In genomic region chrX:12972867-12973560, GRCh38 we compare ENCODE assay signal across 9 cellular contexts. TPM values are rescaled to one million over a fixed set of nuclear protein-coding genes. Genes with fewer than 3 reads are reported as not detected.
DNase-seq lines count a peak whose midpoint lies in the region; ATAC-seq and TF ChIP-seq lines count a peak whose summit lies in the region.
"Had no signal": no experiment of that assay in that cellular context is flagged by ENCODE, and none has a peak within 500 bp of the region (broad histone marks: within the 10 kb centered on the region; RNA-seq: fewer than 3 reads in every experiment).

No MANE protein-coding gene starts in this region.

- H2BK15ac ChIP-seq in mesendoderm (replicated peaks; ENCODE audit: low read depth) = no peak overlapping the region

- H3K27me3 Mint-ChIP-seq in activated T-cell treated with anti-CD3 and anti-CD28 coated beads, Interleukin-2, amount 50 U/mL, for 72 hours (ENCODE audit: low read depth) = peaks cover 57% of the 10 kb centered on the region

- H3K4me3 ChIP-seq in mesendoderm (ENCODE audit: low read length) = no peak overlapping the region
- peak overlapping the region in 2 of 4 donors; percentile 76 to 77 for H3K4me3 ChIP-seq in tibial nerve

- peaks cover 12% of the 10 kb centered on the region for H3K79me2 ChIP-seq in mesendoderm (ENCODE audit: control insufficient read depth, insufficient read depth, low read length)

- no peak overlapping the region for H3K9ac ChIP-seq in mesendoderm (ENCODE audit: low read length)

- peak overlapping the region; percentile 82 for H2BK120ac ChIP-seq in mesendoderm (ENCODE audit: low read depth, low read length)

- no peaks in the 10 kb centered on the region for H3K9me3 Mint-ChIP-seq in activated T-cell treated with anti-CD3 and anti-CD28 coated beads, Interleukin-2, amount 50 U/mL, for 72 hours

- peaks cover 47% of the 10 kb centered on the region for H3K4me1 Mint-ChIP-seq in activated T-cell treated with anti-CD3 and anti-CD28 coated beads, Interleukin-2, amount 50 U/mL, for 72 hours (ENCODE audit: low read depth)

- H3K27me3 ChIP-seq in mesendoderm (ENCODE audit: insufficient read depth, low read length, poor library complexity) (no peaks in the 10 kb centered on the region), tibial nerve (peaks cover 0 to 11% of the 10 kb centered on the region in 2 donors)

- no peak overlapping the region for H2AK5ac ChIP-seq in mesendoderm (ENCODE audit: low read length)

- peak overlapping the region; percentile 93 to 94 for H3K4me3 Mint-ChIP-seq in activated T-cell treated with anti-CD3 and anti-CD28 coated beads, Interleukin-2, amount 50 U/mL, for 72 hours

- H3K18ac ChIP-seq in mesendoderm (ENCODE audit: low read length) = no peak overlapping the region

- peaks cover 14 to 35% of the 10 kb centered on the region in 2 donors for H3K36me3 Mint-ChIP-seq in activated T-cell treated with anti-CD3 and anti-CD28 coated beads, Interleukin-2, amount 50 U/mL, for 72 hours (ENCODE audit: insufficient read depth in 2 of 2)

- H3K4me2 ChIP-seq in mesendoderm (ENCODE audit: low read length) = no peak overlapping the region

- H3K36me3 ChIP-seq in mesendoderm (ENCODE audit: control insufficient read depth, insufficient read depth, low read length) (no peaks in the 10 kb centered on the region), tibial nerve (no peaks in the 10 kb centered on the region)

- no peaks in the 10 kb centered on the region for H3K79me1 ChIP-seq in mesendoderm (ENCODE audit: low read length)

- H3K56ac ChIP-seq in mesendoderm (ENCODE audit: low read length) = no peak overlapping the region

- H4K8ac ChIP-seq in mesendoderm (ENCODE audit: low read depth, low read length) = no peak overlapping the region

- no peak for ATAC-seq in activated T-cell treated with anti-CD3 and anti-CD28 coated beads, Interleukin-2, amount 50 U/mL, for 72 hours (replicated peaks in 1 of 2)

- TF ChIP-seq CTCF in tibial nerve (IDR thresholded peaks at IDR 0.05) = no peak

- H3K4ac ChIP-seq in mesendoderm (ENCODE audit: low read depth, low read length) = peak overlapping the region; percentile 6

- no peak for DNase-seq in activated T-cell treated with anti-CD3 and anti-CD28 coated beads, Interleukin-2, amount 50 U/mL, for 72 hours
- no peak for DNase-seq in activated T-cell treated with anti-CD3 and anti-CD28 coated beads, Interleukin-2, amount 50 U/mL, for 48 hours
- DNase-seq in mesendoderm (no peak), tibial nerve (ENCODE audit: low spot score in 2 of 2) (no peak), NCI-H128 (lab: John Stamatoyannopoulos, UW; ENCODE audit: unreplicated experiment) (no peak), NCI-H524 (lab: John Stamatoyannopoulos, UW) (no peak), H4 (ENCODE audit: low spot score) (no peak)
- DNase-seq: NK-92 treated with Interleukin-12 subunit alpha and Interleukin-12 subunit beta, amount 100 ng/mL, for 24 hours had no signal

- H3K27ac Mint-ChIP-seq in activated T-cell treated with anti-CD3 and anti-CD28 coated beads, Interleukin-2, amount 50 U/mL, for 72 hours = peak overlapping the region; percentile 99

- no peak overlapping the region for H3K23ac ChIP-seq in mesendoderm (ENCODE audit: low read length)

- no peak overlapping the region for H4K5ac ChIP-seq in mesendoderm (ENCODE audit: low read length)

- no peak overlapping the region for H2BK5ac ChIP-seq in mesendoderm (ENCODE audit: low read length)

- peak overlapping the region; percentile 42 for H3K27ac ChIP-seq in adipose tissue (ENCODE audit: low read depth, low read length)
- no peak overlapping the region for H3K27ac ChIP-seq in mesendoderm (ENCODE audit: low read depth, low read length)
- peak overlapping the region in 3 of 4 donors; percentile 93 to 97 (median 94) for H3K27ac ChIP-seq in tibial nerve

- TF ChIP-seq POLR2A in tibial nerve (IDR thresholded peaks at IDR 0.05) = no peak

- no peaks in the 10 kb centered on the region for H3K4me1 ChIP-seq in mesendoderm (ENCODE audit: control insufficient read depth, low read depth, low read length)
- H3K4me1 ChIP-seq in tibial nerve = peaks cover 0 to 19% (median 2%) of the 10 kb centered on the region in 4 donors

- no peak for TF ChIP-seq EP300 in tibial nerve (IDR thresholded peaks at IDR 0.05)

- WGBS in adipose tissue, 3 donors = 43 to 69% (median 51%) methylated on average over 12 of the region's 12 CpGs
- 100% methylated on average over 1 of the region's 12 CpGs for WGBS in mesendoderm (ENCODE audit: extremely low coverage, insufficient coverage, low lambda C conversion rate)
- WGBS in tibial nerve, 2 donors = 71 to 81% methylated on average over 12 of the region's 12 CpGs

- no peaks in the 10 kb centered on the region for H3K9me3 ChIP-seq in tibial nerve

RNA-seq across cellular contexts. Expression of gene TMSB4X, which starts 1.9 kb away (rescaled TPM):
- total RNA-seq in activated T-cell treated with anti-CD3 and anti-CD28 coated beads, Interleukin-2, amount 50 U/mL, for 72 hours = 1,000 to 10,000 TPM; 4,011 to 4,477 TPM
- polyA plus RNA-seq in adipose tissue = over 10,000 TPM in 1 of 3 donors, 1,000 to 10,000 TPM in 2; 1,590 to 13,149 (median 4,716) TPM
- polyA plus RNA-seq in mesendoderm (2013, experiment 1 of 2) = 3,955 TPM
- polyA plus RNA-seq in mesendoderm (2013, experiment 2 of 2) = 4,083 TPM
- total RNA-seq in tibial nerve = 1,000 to 10,000 TPM; 3,029 to 4,490 (median 3,421) TPM
- total RNA-seq in H4 (2014; rRNA removed; shearing (Covaris generic)) = 6,124 and 7,364 TPM in 2 replicates
